2 cellular contexts compared by ENCODE assay signal in genomic region chr15:67592245-67592644, GRCh38.
TF ChIP-seq lines count a peak whose summit lies in the region.

No MANE protein-coding gene starts in this region.

TF ChIP-seq in HEK293, 187 proteins besides CTCF, POLR2A, EP300 and RAD21:
- TF ChIP-seq PRDM6 (tag by site-specific recombination; IDR thresholded peaks at IDR 0.05), result peak; percentile 5; the same call in 1 of the 2 replicates
- TF ChIP-seq ZBTB20 (tag by site-specific recombination; IDR thresholded peaks at IDR 0.05), result peak; percentile 40; the same call in 1 of the 2 replicates
- no peak for TF ChIP-seq ZNF707 (tag by site-specific recombination; IDR thresholded peaks at IDR 0.05)
- TF ChIP-seq ZNF768 (tag by site-specific recombination; IDR thresholded peaks at IDR 0.05), result peak; percentile 82; the same call in 1 of the 2 replicates
- peak; percentile 17; the same call in 1 of the 2 replicates for TF ChIP-seq OSR2 (tag by site-specific recombination; IDR thresholded peaks at IDR 0.05)

TF ChIP-seq in K562, 482 proteins besides CTCF, POLR2A, EP300 and RAD21 (continued from another document):
- TF ChIP-seq TOE1 (IDR thresholded peaks at IDR 0.05; ENCODE audit: borderline replicate concordance) (no peak), TOE1 (CRISPR knock-in tag; IDR thresholded peaks at IDR 0.05; ENCODE audit: borderline replicate concordance, low read depth) (no peak)
- TF ChIP-seq, protein P1, sequence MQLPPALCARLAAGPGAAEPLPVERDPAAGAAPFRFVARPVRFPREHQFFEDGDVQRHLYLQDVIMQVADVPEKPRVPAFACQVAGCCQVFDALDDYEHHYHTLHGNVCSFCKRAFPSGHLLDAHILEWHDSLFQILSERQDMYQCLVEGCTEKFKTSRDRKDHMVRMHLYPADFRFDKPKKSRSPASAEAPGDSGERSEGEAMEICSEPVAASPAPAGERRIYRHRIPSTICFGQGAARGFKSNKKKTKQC (CRISPR knock-in tag; IDR thresholded peaks at IDR 0.05), result no peak
